1 cellular context compared by ENCODE assay signal in genomic region chr1:212667223-212668139, GRCh38.
A peak's percentile ranks its signal among the peaks of the same experiment; 100 is the strongest.
TF ChIP-seq lines count a peak whose summit lies in the region.

No MANE protein-coding gene starts in this region.

TF ChIP-seq in SK-N-SH, 30 proteins besides CTCF, POLR2A, EP300 and RAD21 (continued from another document):
- no peak for TF ChIP-seq IRF3 (IDR thresholded peaks at IDR 0.05; ENCODE audit: low read depth, low read length)
- TF ChIP-seq USF2 (IDR thresholded peaks at IDR 0.05; ENCODE audit: borderline replicate concordance, low read depth, low read length): no peak
- TF ChIP-seq FOXM1 (IDR thresholded peaks at IDR 0.05; ENCODE audit: low read depth): no peak
- TF ChIP-seq CHD2 (IDR thresholded peaks at IDR 0.05; ENCODE audit: low read length, partially characterized antibody): peak; percentile 75
- TF ChIP-seq POLR2AphosphoS5 (IDR thresholded peaks at IDR 0.05; ENCODE audit: low read depth, low read length): peak; percentile 87
- TF ChIP-seq GABPA (IDR thresholded peaks at IDR 0.05; ENCODE audit: low read depth): 0 out of 2 replicates have a peak, but pooled peaks have one; percentile 9
- TF ChIP-seq MEF2A (IDR thresholded peaks at IDR 0.05; ENCODE audit: borderline replicate concordance, low read depth): peak; percentile 47; the same call in 1 of the 2 replicates
- TF ChIP-seq RCOR1 (IDR thresholded peaks at IDR 0.05; ENCODE audit: low read length): peak; percentile 90
- TF ChIP-seq RFX5 (IDR thresholded peaks at IDR 0.05; ENCODE audit: low read length): 0 out of 2 replicates have a peak, but pooled peaks have one; percentile 28
- TF ChIP-seq ELF1 (IDR thresholded peaks at IDR 0.05): peak; percentile 58; the same call in 1 of the 2 replicates
- TF ChIP-seq MAX (IDR thresholded peaks at IDR 0.05; ENCODE audit: low read depth): peak; percentile 57; the same call in 1 of the 2 replicates
- no peak; the same call in 1 of the 2 replicates for TF ChIP-seq MXI1 (IDR thresholded peaks at IDR 0.05; ENCODE audit: low read depth, low read length)
- no peak; the same call in 1 of the 2 replicates for TF ChIP-seq USF1 (IDR thresholded peaks at IDR 0.05; ENCODE audit: borderline replicate concordance, low read depth)
- peak; percentile 50; the same call in 1 of the 2 replicates for TF ChIP-seq SIN3A (IDR thresholded peaks at IDR 0.05; ENCODE audit: borderline replicate concordance, low read depth, low read length)
- peak; percentile 53 for TF ChIP-seq GATA2 (CRISPR knock-in tag; IDR thresholded peaks at IDR 0.05)
